19 cellular contexts compared by ENCODE assay signal in the genomic region with DNA sequence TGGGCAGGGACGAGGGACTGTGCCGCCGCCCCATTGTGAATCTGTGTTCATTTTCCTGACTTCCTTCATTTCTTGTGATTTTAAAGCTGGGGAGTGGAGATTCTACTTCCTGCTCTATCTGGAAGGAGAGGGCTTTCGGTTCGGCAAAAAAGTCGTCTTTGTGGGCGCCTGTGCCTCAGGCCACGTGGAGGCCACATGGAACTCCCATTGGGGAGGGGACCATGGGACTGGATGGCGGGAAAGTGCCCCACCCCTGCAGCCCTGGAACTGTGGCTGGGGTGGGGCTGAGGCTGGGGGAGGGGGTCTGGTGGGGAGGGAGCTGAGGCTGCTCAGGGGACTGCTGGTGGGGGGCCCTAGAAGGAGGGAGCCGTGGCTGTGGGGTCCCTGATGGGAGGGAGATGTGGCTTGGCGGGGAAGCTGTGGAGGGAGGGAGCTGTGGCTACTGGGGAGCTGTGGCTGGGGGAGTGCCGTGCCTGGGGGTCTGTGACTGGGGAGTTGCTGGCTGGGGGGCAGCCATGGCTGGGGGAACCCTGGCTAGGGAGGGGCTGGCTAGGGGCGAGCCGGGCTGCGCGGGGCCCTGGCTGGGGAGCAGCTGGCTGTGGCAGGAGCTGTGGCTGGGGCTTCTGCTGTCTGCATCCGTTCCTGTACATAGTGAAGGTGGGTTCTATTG. TPM values are rescaled to one million over a fixed set of nuclear protein-coding genes. Genes with fewer than 3 reads are reported as not detected.
DNase-seq lines count a peak whose midpoint lies in the region; ATAC-seq and TF ChIP-seq lines count a peak whose summit lies in the region.
"Had no signal": no experiment of that assay in that cellular context is flagged by ENCODE, and none has a peak within 500 bp of the region (broad histone marks: within the 10 kb centered on the region; RNA-seq: fewer than 3 reads in every experiment).

No MANE protein-coding gene starts in this region.

- TF ChIP-seq POLR2A in IMR-90 (IDR thresholded peaks at IDR 0.05; ENCODE audit: low read depth, low read length): no peak

- peaks cover 19% of the 10 kb centered on the region for H3K9me1 ChIP-seq in IMR-90 (ENCODE audit: insufficient read depth, low read length)

- H3K79me1 ChIP-seq in IMR-90 (ENCODE audit: low read depth in 1 of 2, low read length in 2 of 2) (peaks cover 21 to 80% of the 10 kb centered on the region in 2 experiments; a peak in 3 of 4 replicates), trophoblast cell (ENCODE audit: low read length) (peaks cover 13% of the 10 kb centered on the region)

- no peak overlapping the region for H2BK5ac ChIP-seq in IMR-90 (ENCODE audit: low read depth, low read length, poor library complexity, severe bottlenecking)
- H2BK5ac ChIP-seq in trophoblast cell (ENCODE audit: low read depth, low read length, poor library complexity): no peak overlapping the region

- H4K8ac ChIP-seq in IMR-90 (ENCODE audit: low read depth in 2 of 2, low read length in 2 of 2) (no peak overlapping the region), trophoblast cell (ENCODE audit: low read depth, low read length) (no peak overlapping the region)

- no TSS peak for BruUV-seq in IMR-90 (replicated peaks; lab: Mats Ljungman, UMichigan)

- no peak overlapping the region for H3K9ac ChIP-seq in IMR-90 (ENCODE audit: low read depth, low read length)
- H3K9ac ChIP-seq in trophoblast cell (ENCODE audit: low read length): no peak overlapping the region

- peak overlapping the region; percentile 78 for H3K27ac Mint-ChIP-seq in dendritic cell treated with granulocyte-macrophage colony-stimulating factor and Interleukin-4, amounts not matched to agents 40 ng/mL and 50 ng/mL, for 4 days
- H3K27ac Mint-ChIP-seq: memory B cell had no signal

- dilution Hi-C loops in IMR-90 (cut with HindIII; ENCODE audit: low sequenced_read_pairs, unreplicated experiment): no loop called here

- H3K18ac ChIP-seq in IMR-90 (ENCODE audit: low read depth, low read length) (no peak overlapping the region), trophoblast cell (ENCODE audit: low read length) (peak overlapping the region; percentile 39)

- H3K4me3 ChIP-seq in IMR-90 (ENCODE audit: insufficient read depth, low read depth, low read length): no peak overlapping the region
- H3K4me3 ChIP-seq in trophoblast cell (ENCODE audit: low read depth, low read length): no peak overlapping the region

- no peak overlapping the region for H4K5ac ChIP-seq in IMR-90 (ENCODE audit: low read depth, low read length)

- no peaks in the 10 kb centered on the region for H3K9me3 Mint-ChIP-seq in dendritic cell treated with granulocyte-macrophage colony-stimulating factor and Interleukin-4, amounts not matched to agents 40 ng/mL and 50 ng/mL, for 4 days
- H3K9me3 Mint-ChIP-seq: memory B cell; naive thymus-derived CD4-positive, alpha-beta T cell had no signal

- peak overlapping the region; percentile 14 for H2AFZ ChIP-seq in IMR-90 (replicated peaks; ENCODE audit: low read length, poor library complexity)
- H2AFZ ChIP-seq in trophoblast cell (ENCODE audit: insufficient read depth, low read length, poor library complexity): no peak overlapping the region

- H2BK12ac ChIP-seq in trophoblast cell (ENCODE audit: low read length): no peak overlapping the region

- H3K27ac ChIP-seq in IMR-90 (ENCODE audit: insufficient read depth, low read length) (no peak overlapping the region), trophoblast cell (ENCODE audit: low read depth, low read length) (no peak overlapping the region)

- DNase-seq in CD1c-positive myeloid dendritic cell (ENCODE audit: extremely low spot score): peak; percentile 45
- DNase-seq in IMR-90: no peak
- DNase-seq in trophoblast cell: no peak
- no peak for DNase-seq in NCI-H1436 treated with DMSO at 0.1 percent for 48 hours (lab: John Stamatoyannopoulos, UW)
- no peak for DNase-seq in NOMO-1 treated with dmso at 0.1 percent for 144 hours (lab: John Stamatoyannopoulos, UW; ENCODE audit: unreplicated experiment)
- DNase-seq in GM13977 (ENCODE audit: low spot score): no peak
- DNase-seq: activated naive CD4-positive, alpha-beta T cell treated with Interleukin-2 at 50 U/mL for 16 hours; activated T-cell treated with anti-CD3 and anti-CD28 coated beads, Interleukin-2, amount 50 U/mL, for 48 hours; DMS79; effector CD8-positive, alpha-beta T cell; kidney glomerular epithelial cell; naive thymus-derived CD4-positive, alpha-beta T cell; NCI-H1048; NCI-H187 treated with DMSO at 0.1 percent for 48 hours; NCI-H226; NCI-H82 had no signal

- H3K4me1 Mint-ChIP-seq in dendritic cell treated with granulocyte-macrophage colony-stimulating factor and Interleukin-4, amounts not matched to agents 40 ng/mL and 50 ng/mL, for 4 days (ENCODE audit: low read depth): no peaks in the 10 kb centered on the region
- H3K4me1 Mint-ChIP-seq: memory B cell had no signal

- ATAC-seq in IMR-90 (ENCODE audit: low read depth): no peak
- ATAC-seq: esophagus mucosa; naive thymus-derived CD4-positive, alpha-beta T cell had no signal

- intact Hi-C loops in IMR-90 (cut with micrococcal nuclease): loop anchor here (5.0 kb wide), 1 partner anchor 386 kb away; no protein-coding TSS in a partner anchor
- intact Hi-C loops in dendritic cell treated with granulocyte-macrophage colony-stimulating factor and Interleukin-4, amounts not matched to agents 40 ng/mL and 50 ng/mL, for 4 days (cut with micrococcal nuclease): loop anchor here (5.0 kb wide), 1 partner anchor 129 kb away; no protein-coding TSS in a partner anchor

- H3K4ac ChIP-seq in IMR-90 (ENCODE audit: low read depth, low read length): no peak overlapping the region
- no peak overlapping the region for H3K4ac ChIP-seq in trophoblast cell (ENCODE audit: low read depth, low read length)

- no peak overlapping the region for H3K56ac ChIP-seq in IMR-90 (ENCODE audit: extremely low read depth, insufficient read depth, low read length)

- peaks cover 32% of the 10 kb centered on the region for H3K4me1 ChIP-seq in IMR-90 (ENCODE audit: control insufficient read depth, insufficient read depth, low read length)
- peaks cover 8 to 17% of the 10 kb centered on the region in 2 experiments for H3K4me1 ChIP-seq in trophoblast cell (ENCODE audit: control insufficient read depth in 1 of 2, insufficient read depth in 2 of 2, low read length in 2 of 2)

- 0 out of 3 replicates have a peak overlapping the region, but pooled peaks have one; percentile 36 for H2BK15ac ChIP-seq in IMR-90 (ENCODE audit: low read depth, low read length)

- peak overlapping the region; percentile 66 for H2AK5ac ChIP-seq in IMR-90 (ENCODE audit: low read depth, low read length)
- H2AK5ac ChIP-seq in trophoblast cell (ENCODE audit: low read length): no peak overlapping the region

- CTCF ChIA-PET in IMR-90 (lab: Yijun Ruan, JAX): no interaction called here

- POLR2A ChIA-PET in IMR-90 (lab: Charles Lee; ENCODE audit: unreplicated experiment): interaction anchor here (0.6 kb wide), 1 partner anchor 36 kb away, joined by 4 read pairs; no protein-coding TSS in a partner anchor

- WGBS in IMR-90 (ENCODE audit: extremely low coverage in 2 of 2, insufficient read length in 1 of 2), 2 experiments: 100% methylated on average over 4 of the region's 17 CpGs; no CpG with 5 or more reads in 1 of the 2 experiments
- WGBS in trophoblast cell (ENCODE audit: extremely low coverage, insufficient coverage, insufficient read length): no CpG with 5 or more reads among the region's 17 CpGs

- H2BK120ac ChIP-seq in IMR-90 (ENCODE audit: low read depth, low read length) (no peak overlapping the region), trophoblast cell (ENCODE audit: insufficient read depth, low read length, poor library complexity) (no peak overlapping the region)

- H4K12ac ChIP-seq in trophoblast cell (ENCODE audit: low read depth, low read length): no peak overlapping the region

- H3K4me2 ChIP-seq in IMR-90 (ENCODE audit: low read depth, low read length) (no peak overlapping the region), trophoblast cell (ENCODE audit: low read length) (no peak overlapping the region)

- no peaks in the 10 kb centered on the region for H3K36me3 ChIP-seq in IMR-90 (ENCODE audit: control insufficient read depth, insufficient read depth, low read length)
- H3K36me3 ChIP-seq in trophoblast cell (ENCODE audit: control insufficient read depth in 1 of 2, insufficient read depth in 2 of 2, low read length in 2 of 2): peaks cover 13 to 21% of the 10 kb centered on the region in 2 experiments

- H3K27me3 ChIP-seq in IMR-90 (ENCODE audit: control insufficient read depth, insufficient read depth, low read length) (no peaks in the 10 kb centered on the region), trophoblast cell (ENCODE audit: insufficient read depth, low read length) (no peaks in the 10 kb centered on the region)

- H3K14ac ChIP-seq in IMR-90 (replicated peaks; ENCODE audit: low read depth, low read length) (no peak overlapping the region), trophoblast cell (ENCODE audit: low read length) (no peak overlapping the region)

- H4K91ac ChIP-seq in IMR-90 (ENCODE audit: insufficient read depth, low read depth, low read length) (no peak overlapping the region; the same call in 1 of the 2 replicates), trophoblast cell (ENCODE audit: low read depth, low read length) (no peak overlapping the region)

- peak overlapping the region; percentile 37 for H2AK9ac ChIP-seq in IMR-90 (replicated peaks; ENCODE audit: low read depth, low read length, poor library complexity)

- H2BK20ac ChIP-seq in IMR-90 (ENCODE audit: low read depth, low read length): no peak overlapping the region

- no peak for TF ChIP-seq RAD21 in IMR-90 (IDR thresholded peaks at IDR 0.05; ENCODE audit: low read length)

- H3K4me3 Mint-ChIP-seq in dendritic cell treated with granulocyte-macrophage colony-stimulating factor and Interleukin-4, amounts not matched to agents 40 ng/mL and 50 ng/mL, for 4 days: peak overlapping the region; percentile 30
- H3K4me3 Mint-ChIP-seq: memory B cell; naive thymus-derived CD4-positive, alpha-beta T cell had no signal

- no peaks in the 10 kb centered on the region for H3K9me3 ChIP-seq in IMR-90 (ENCODE audit: control insufficient read depth, insufficient read depth, low read length)
- peaks cover 4% of the 10 kb centered on the region for H3K9me3 ChIP-seq in trophoblast cell (ENCODE audit: insufficient read depth, low read depth, low read length)

- TF ChIP-seq CTCF in IMR-90 (conservative IDR thresholded peaks at IDR 0.05; ENCODE audit: low read depth, low read length) (no peak), GM13977 (IDR thresholded peaks at IDR 0.05; ENCODE audit: extremely low read depth, insufficient read depth, missing control alignments) (no peak)

- in situ Hi-C loops in IMR-90 (cut with MboI; ENCODE audit: low sequenced_read_pairs) (no loop called here), GM13977 (cut with MboI; ENCODE audit: low pct_unique_long_range_greater_than_20kb, low sequenced_read_pairs, unreplicated experiment) (no loop called here)

- peaks cover 11% of the 10 kb centered on the region for H3K79me2 ChIP-seq in trophoblast cell (ENCODE audit: control insufficient read depth, insufficient read depth, low read length, poor library complexity)

- peaks cover 27% of the 10 kb centered on the region for H3K27me3 Mint-ChIP-seq in dendritic cell treated with granulocyte-macrophage colony-stimulating factor and Interleukin-4, amounts not matched to agents 40 ng/mL and 50 ng/mL, for 4 days

- H3K23ac ChIP-seq in IMR-90 (ENCODE audit: low read depth, low read length) (no peak overlapping the region), trophoblast cell (ENCODE audit: low read length) (no peak overlapping the region)

- H3K36me3 Mint-ChIP-seq in dendritic cell treated with granulocyte-macrophage colony-stimulating factor and Interleukin-4, amounts not matched to agents 40 ng/mL and 50 ng/mL, for 4 days (ENCODE audit: low read depth): no peaks in the 10 kb centered on the region
- H3K36me3 Mint-ChIP-seq: memory B cell; naive thymus-derived CD4-positive, alpha-beta T cell had no signal

- peaks cover 42% of the 10 kb centered on the region for H4K20me1 ChIP-seq in IMR-90 (ENCODE audit: insufficient read depth, low read length)

RNA-seq across cellular contexts. Expression of a gene that starts 31.5 kb away (rescaled TPM):
- 4.3 and 6.7 TPM in 2 replicates for total RNA-seq in IMR-90 (2012; rRNA removed)
- 46.7 and 52.6 TPM in 2 replicates for polyA plus RNA-seq in IMR-90 (2012; rRNA removed)
- polyA plus RNA-seq in IMR-90 (2012; cell fraction: cytosol; rRNA removed): 66.0 and 124 TPM in 2 replicates
- polyA plus RNA-seq in IMR-90 (2012; cell fraction: nucleus; rRNA removed; ENCODE audit: low replicate concordance): 136 and 394 TPM in 2 replicates
- polyA plus RNA-seq in trophoblast cell (2013): 174 and 188 TPM in 2 replicates
